In the genomic region with DNA sequence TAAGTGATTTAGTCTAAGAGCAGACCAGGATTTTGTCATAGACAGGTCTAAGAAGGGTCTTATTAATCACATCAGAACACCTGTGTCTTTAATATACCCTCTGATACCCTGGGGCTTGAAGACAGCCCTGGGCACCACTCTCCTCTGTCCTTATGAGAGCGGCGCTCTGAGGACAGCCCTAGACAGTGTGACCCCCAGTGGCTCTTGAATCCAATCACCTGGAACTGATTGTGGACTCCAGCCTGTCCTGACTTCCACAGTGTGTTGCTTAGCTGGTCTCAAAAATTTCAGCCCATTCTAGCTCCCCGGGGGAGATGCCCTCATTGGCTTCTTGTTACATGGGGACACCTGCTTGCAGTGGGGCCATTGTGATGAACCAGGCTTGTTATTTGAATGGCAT, we compare ENCODE assay signal across 22 cellular contexts.
"Had no signal": no experiment of that assay in that cellular context is flagged by ENCODE, and none has a peak within 500 bp of the region (broad histone marks: within the 10 kb centered on the region; RNA-seq: fewer than 3 reads in every experiment).

No MANE protein-coding gene starts in this region.

- H3K36me3 ChIP-seq: lower lobe of right lung, neural progenitor cell, prostate gland, right atrium auricular region, sigmoid colon, thoracic aorta, transverse colon, upper lobe of right lung, uterus had no signal

- H3K4me2 ChIP-seq: neural progenitor cell had no signal

- H3K9ac ChIP-seq: neural progenitor cell had no signal

- ATAC-seq: left colon; mucosa of descending colon; natural killer cell treated with Interleukin-12 subunit alpha and Interleukin-12 subunit beta and Interleukin-15 and Interleukin-18, amount 100 ng/mL, for 72 hours; stimulated activated naive B cell treated with anti-CD40 and anti-IgM and Interleukin-4, amounts not matched to agents 10 μg/mL and 1 μg/mL and 100 μg/mL, for 72 hours had no signal

- H3K4me3 ChIP-seq: lower lobe of right lung, mucosa of descending colon, neural progenitor cell, prostate gland, right atrium auricular region, sigmoid colon, thoracic aorta, transverse colon, upper lobe of right lung, uterus had no signal

- DNase-seq: cortex of kidney; effector CD4-positive, alpha-beta T cell; hypothalamus; immature natural killer cell; islet precursor cell; kidney glomerular epithelial cell; left colon; left ventricle myocardium superior; lower lobe of right lung; mucosa of descending colon; naive B cell; sigmoid colon; stimulated activated CD4-positive, alpha-beta T cell treated with anti-CD3 and anti-CD28 coated beads, Interleukin-4, amount 100 ng/mL, for 4 hours; stimulated activated naive B cell treated with anti-CD40 and anti-IgM and Interleukin-4, amounts not matched to agents 10 μg/mL and 1 μg/mL and 100 μg/mL, for 72 hours; transverse colon; upper lobe of right lung; uterus had no signal

- H3K9me3 ChIP-seq: lower lobe of right lung, mucosa of descending colon, prostate gland, right atrium auricular region, sigmoid colon, thoracic aorta, transverse colon, upper lobe of right lung, uterus had no signal

- H3K4me1 ChIP-seq: right atrium auricular region, sigmoid colon, upper lobe of right lung had no signal

- H3K27ac ChIP-seq: lower lobe of right lung, neural progenitor cell, prostate gland, right atrium auricular region, sigmoid colon, thoracic aorta, transverse colon, upper lobe of right lung, uterus had no signal

- H3K27me3 ChIP-seq: neural progenitor cell, right atrium auricular region, sigmoid colon, transverse colon, upper lobe of right lung, uterus had no signal
